Comparison of ENCODE assay signal across 14 cellular contexts in the genomic region with DNA sequence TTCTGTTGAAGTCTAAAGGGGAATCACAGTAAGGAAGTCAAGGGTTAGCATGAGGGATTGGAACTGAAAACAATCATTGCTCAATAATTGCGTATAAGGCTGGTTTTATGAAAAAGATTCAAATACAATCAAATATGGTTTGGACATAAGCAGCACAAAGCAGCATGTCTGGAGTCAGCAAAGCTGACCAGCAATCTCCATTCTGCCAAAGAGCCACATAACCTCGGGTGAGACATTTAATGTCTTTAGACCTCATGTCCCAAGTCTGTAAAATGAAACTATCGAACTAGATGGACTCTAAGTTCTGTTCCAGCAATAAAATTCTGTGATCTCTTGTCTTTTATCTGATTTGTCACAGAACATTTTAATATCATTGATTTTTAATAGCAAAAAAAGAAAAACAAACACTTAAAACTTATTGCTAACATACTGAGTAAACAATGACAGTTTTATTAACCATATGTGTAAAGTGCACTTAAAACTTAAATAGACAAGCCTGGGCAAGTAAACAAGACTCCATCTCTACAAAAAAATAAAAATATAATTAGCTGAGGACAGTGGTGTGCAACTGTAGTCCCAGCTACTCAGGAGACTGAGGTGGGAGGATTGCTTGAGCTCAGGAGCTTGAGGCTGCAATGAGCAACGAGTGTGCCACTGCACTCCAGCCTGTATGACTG.
"Had no signal": no experiment of that assay in that cellular context is flagged by ENCODE, and none has a peak within 500 bp of the region (broad histone marks: within the 10 kb centered on the region; RNA-seq: fewer than 3 reads in every experiment).

No MANE protein-coding gene starts in this region.

- H3K27me3 ChIP-seq: breast epithelium, neutrophil, thyroid gland had no signal

- H3K27ac ChIP-seq: breast epithelium, epithelial cell of prostate, neutrophil, thyroid gland had no signal

- H3K36me3 ChIP-seq: breast epithelium, neutrophil, thyroid gland had no signal

- H3K4me1 ChIP-seq: breast epithelium, thyroid gland had no signal

- H3K4me3 ChIP-seq: breast epithelium, thyroid gland had no signal

- H3K9me3 ChIP-seq: breast epithelium, neutrophil, thyroid gland had no signal

- DNase-seq: activated CD4-positive, alpha-beta T cell treated with anti-CD3 and anti-CD28 coated beads, Interleukin-2, amount 50 U/mL, for 1 hour; activated CD8-positive, alpha-beta memory T cell treated with anti-CD3 and anti-CD28 coated beads for 24 hours; activated naive CD4-positive, alpha-beta T cell; aorta; dermis blood vessel endothelial cell; effector memory CD8-positive, alpha-beta T cell; head of caudate nucleus; kidney glomerular epithelial cell; mesenchymal stem cell; natural killer cell; thyroid gland had no signal
